14 cellular contexts compared by ENCODE assay signal in the genomic region with DNA sequence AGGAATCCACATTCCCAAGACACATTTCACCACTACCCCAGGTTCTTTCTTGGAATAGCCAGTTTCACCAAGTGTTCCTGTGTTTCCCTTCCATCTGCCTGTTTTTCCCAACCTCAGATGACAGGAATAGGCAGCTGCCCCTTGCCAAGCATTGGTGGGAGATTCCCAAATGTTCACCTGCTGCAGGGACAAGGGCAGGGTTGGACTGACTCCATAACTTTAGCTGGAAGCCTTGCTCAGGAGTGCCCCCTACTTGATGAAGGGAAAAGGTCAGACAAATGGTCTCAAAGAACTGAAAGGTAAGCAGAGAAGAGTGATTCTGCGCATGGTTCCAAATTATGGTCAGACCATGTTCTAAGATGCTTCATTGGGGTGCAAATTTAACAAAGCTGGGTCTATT. TPM values are rescaled to one million over a fixed set of nuclear protein-coding genes. Genes with fewer than 3 reads are reported as not detected.
A peak's percentile ranks its signal among the peaks of the same experiment; 100 is the strongest.
DNase-seq lines count a peak whose midpoint lies in the region; ATAC-seq, FAIRE-seq and TF ChIP-seq lines count a peak whose summit lies in the region.
"Had no signal": no experiment of that assay in that cellular context is flagged by ENCODE, and none has a peak within 500 bp of the region (broad histone marks: within the 10 kb centered on the region; RNA-seq: fewer than 3 reads in every experiment).

No MANE protein-coding gene starts in this region.

- TF ChIP-seq RAD21 in GM12878 (IDR thresholded peaks at IDR 0.05; ENCODE audit: insufficient read depth, low read depth, low read length) = no peak

- in situ Hi-C loops in GM12878 (cut with MboI) = no loop called here

- H3K79me2 ChIP-seq in GM12878 (ENCODE audit: control insufficient read depth, insufficient read depth, low read length) = no peaks in the 10 kb centered on the region

- H3K9me3 ChIP-seq in GM12878 (replicated peaks; ENCODE audit: control insufficient read depth, insufficient read depth, low read length) = no peaks in the 10 kb centered on the region

- no TSS peak for BruUV-seq in GM12878 (replicated peaks; lab: Mats Ljungman, UMichigan)

- intact Hi-C loops in GM12878 (cut with micrococcal nuclease; ENCODE audit: unreplicated experiment) = no loop called here

- SMC1A ChIA-PET in GM12878 (lab: Charles Lee; ENCODE audit: uncharacterized antibody, unreplicated experiment) = interaction anchor here (1.5 kb wide), 1 partner anchor 61 kb away, joined by 4 read pairs; no protein-coding TSS in a partner anchor

- ATAC-seq in GM12878 = no peak

- H3K4me3 ChIP-seq in GM12878 = no peak overlapping the region
- no peak overlapping the region for H3K4me3 ChIP-seq in coronary artery

- no peak for TF ChIP-seq EP300 in GM12878 (IDR thresholded peaks at IDR 0.05; ENCODE audit: borderline replicate concordance in 1 of 2, control insufficient read depth in 1 of 2, low read depth in 2 of 2, low read length in 2 of 2)

- 100% methylated on average over 1 of the region's 1 CpG for WGBS in GM12878 (ENCODE audit: insufficient coverage, insufficient replicate concordance, low lambda C conversion rate, missing lambda C conversion rate)

- no peak overlapping the region for H3K27ac ChIP-seq in GM12878 (ENCODE audit: control insufficient read depth, insufficient read depth)
- no peak overlapping the region for H3K27ac ChIP-seq in coronary artery

- no peak for FAIRE-seq in GM12878 (lab: Jason Lieb, UNC)
- FAIRE-seq: endometrium had no signal

- POLR2A ChIA-PET in GM12878 (lab: Charles Lee) = interaction anchor here (0.6 kb wide), 1 partner anchor 673 kb away, joined by 3 read pairs; no protein-coding TSS in a partner anchor

- TF ChIP-seq CTCF in AG09319 (IDR thresholded peaks at IDR 0.05; ENCODE audit: low read depth, low read length) (peak; percentile 27), GM12878 (IDR thresholded peaks at IDR 0.05 in 2 of 3, conservative IDR thresholded peaks at IDR 0.05 in 1 of 3; ENCODE audit: control insufficient read depth in 2 of 3, extremely low read depth in 1 of 3, insufficient read depth in 1 of 3, low read depth in 3 of 3, low read length in 3 of 3) (peak in 2 of 3 experiments; percentile 20 to 25; a peak in 3 of 6 replicates), coronary artery (IDR thresholded peaks at IDR 0.05) (no peak)

- no peaks in the 10 kb centered on the region for H4K20me1 ChIP-seq in GM12878 (ENCODE audit: control insufficient read depth, insufficient read depth)

- H3K27me3 ChIP-seq in GM12878 (replicated peaks in 1 of 2; ENCODE audit: control insufficient read depth in 2 of 2, insufficient read depth in 2 of 2, low read length in 1 of 2) = no peaks in the 10 kb centered on the region

- RAD21 ChIA-PET in GM12878 (lab: Charles Lee; ENCODE audit: unreplicated experiment) = no interaction called here

- H3K4me2 ChIP-seq in GM12878 (ENCODE audit: control insufficient read depth, insufficient read depth) = no peak overlapping the region

- no peak overlapping the region for H3K9ac ChIP-seq in GM12878 (ENCODE audit: control insufficient read depth, insufficient read depth, low read length)

- no peaks in the 10 kb centered on the region for H3K36me3 ChIP-seq in GM12878 (ENCODE audit: control insufficient read depth in 2 of 2, insufficient read depth in 2 of 2, low read length in 1 of 2)

- TF ChIP-seq POLR2A in GM12878 (IDR thresholded peaks at IDR 0.05; ENCODE audit: low read depth, low read length) = no peak

- H3K4me1 ChIP-seq in GM12878 (ENCODE audit: control insufficient read depth, insufficient read depth, low read length) = no peaks in the 10 kb centered on the region

- DNase-seq in AG09319 (ENCODE audit: extremely low read depth, low read depth) (no peak), H4 (ENCODE audit: low spot score) (peak; percentile 12), GM12878 (ENCODE audit: low read depth, low spot score) (no peak), left kidney (ENCODE audit: low read depth, low spot score) (peak; percentile 41), germinal center (ENCODE audit: low spot score) (no peak), cortex of kidney (lab: John Stamatoyannopoulos, UW) (no peak), coronary artery (ENCODE audit: low spot score) (no peak), OCI-M2 (lab: John Stamatoyannopoulos, UW; ENCODE audit: unreplicated experiment) (no peak)
- DNase-seq: activated T-cell treated with anti-CD3 and anti-CD28 coated beads for 4 hours; DMS153; NCI-H1048; stimulated activated CD4-positive, alpha-beta T cell treated with anti-CD3 and anti-CD28 coated beads, Interleukin-12 subunit alpha, Interleukin-12 subunit beta, amount 100 ng/mL, for 4 hours had no signal

- CTCF ChIA-PET in GM12878 (lab: Yijun Ruan, JAX) = interaction anchor here (0.9 to 1.7 kb wide), 2 partner anchors 12 to 580 kb away, joined by 3 read pairs; no protein-coding TSS in a partner anchor

- H2AFZ ChIP-seq in GM12878 (ENCODE audit: control insufficient read depth, low read depth, low read length) = no peak overlapping the region

TF ChIP-seq in GM12878, 131 proteins besides CTCF, POLR2A, EP300 and RAD21 (continues in another document):
- TF ChIP-seq BHLHE40 (IDR thresholded peaks at IDR 0.05; ENCODE audit: borderline replicate concordance in 1 of 2, low read depth in 2 of 2, low read length in 1 of 2) (no peak), GATAD2B (conservative IDR thresholded peaks at IDR 0.05; ENCODE audit: low read depth) (no peak), ZNF217 (IDR thresholded peaks at IDR 0.05) (no peak), SRF (IDR thresholded peaks at IDR 0.05; ENCODE audit: low read depth in 2 of 2, low read length in 2 of 2) (no peak), HDAC6 (IDR thresholded peaks at IDR 0.05; ENCODE audit: unreplicated experiment) (no peak), TCF3 (IDR thresholded peaks at IDR 0.05; ENCODE audit: borderline replicate concordance, insufficient read depth, low read depth, low read length) (no peak)
- TF ChIP-seq, protein P1, sequence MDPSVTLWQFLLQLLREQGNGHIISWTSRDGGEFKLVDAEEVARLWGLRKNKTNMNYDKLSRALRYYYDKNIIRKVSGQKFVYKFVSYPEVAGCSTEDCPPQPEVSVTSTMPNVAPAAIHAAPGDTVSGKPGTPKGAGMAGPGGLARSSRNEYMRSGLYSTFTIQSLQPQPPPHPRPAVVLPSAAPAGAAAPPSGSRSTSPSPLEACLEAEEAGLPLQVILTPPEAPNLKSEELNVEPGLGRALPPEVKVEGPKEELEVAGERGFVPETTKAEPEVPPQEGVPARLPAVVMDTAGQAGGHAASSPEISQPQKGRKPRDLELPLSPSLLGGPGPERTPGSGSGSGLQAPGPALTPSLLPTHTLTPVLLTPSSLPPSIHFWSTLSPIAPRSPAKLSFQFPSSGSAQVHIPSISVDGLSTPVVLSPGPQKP (IDR thresholded peaks at IDR 0.05; ENCODE audit: low read depth, low read length) = no peak
- TF ChIP-seq, protein P2, sequence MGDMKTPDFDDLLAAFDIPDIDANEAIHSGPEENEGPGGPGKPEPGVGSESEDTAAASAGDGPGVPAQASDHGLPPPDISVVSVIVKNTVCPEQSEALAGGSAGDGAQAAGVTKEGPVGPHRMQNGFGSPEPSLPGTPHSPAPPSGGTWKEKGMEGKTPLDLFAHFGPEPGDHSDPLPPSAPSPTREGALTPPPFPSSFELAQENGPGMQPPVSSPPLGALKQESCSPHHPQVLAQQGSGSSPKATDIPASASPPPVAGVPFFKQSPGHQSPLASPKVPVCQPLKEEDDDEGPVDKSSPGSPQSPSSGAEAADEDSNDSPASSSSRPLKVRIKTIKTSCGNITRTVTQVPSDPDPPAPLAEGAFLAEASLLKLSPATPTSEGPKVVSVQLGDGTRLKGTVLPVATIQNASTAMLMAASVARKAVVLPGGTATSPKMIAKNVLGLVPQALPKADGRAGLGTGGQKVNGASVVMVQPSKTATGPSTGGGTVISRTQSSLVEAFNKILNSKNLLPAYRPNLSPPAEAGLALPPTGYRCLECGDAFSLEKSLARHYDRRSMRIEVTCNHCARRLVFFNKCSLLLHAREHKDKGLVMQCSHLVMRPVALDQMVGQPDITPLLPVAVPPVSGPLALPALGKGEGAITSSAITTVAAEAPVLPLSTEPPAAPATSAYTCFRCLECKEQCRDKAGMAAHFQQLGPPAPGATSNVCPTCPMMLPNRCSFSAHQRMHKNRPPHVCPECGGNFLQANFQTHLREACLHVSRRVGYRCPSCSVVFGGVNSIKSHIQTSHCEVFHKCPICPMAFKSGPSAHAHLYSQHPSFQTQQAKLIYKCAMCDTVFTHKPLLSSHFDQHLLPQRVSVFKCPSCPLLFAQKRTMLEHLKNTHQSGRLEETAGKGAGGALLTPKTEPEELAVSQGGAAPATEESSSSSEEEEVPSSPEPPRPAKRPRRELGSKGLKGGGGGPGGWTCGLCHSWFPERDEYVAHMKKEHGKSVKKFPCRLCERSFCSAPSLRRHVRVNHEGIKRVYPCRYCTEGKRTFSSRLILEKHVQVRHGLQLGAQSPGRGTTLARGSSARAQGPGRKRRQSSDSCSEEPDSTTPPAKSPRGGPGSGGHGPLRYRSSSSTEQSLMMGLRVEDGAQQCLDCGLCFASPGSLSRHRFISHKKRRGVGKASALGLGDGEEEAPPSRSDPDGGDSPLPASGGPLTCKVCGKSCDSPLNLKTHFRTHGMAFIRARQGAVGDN (IDR thresholded peaks at IDR 0.05) = no peak

RNA-seq across cellular contexts. Expression of a gene that starts 45.1 kb away (rescaled TPM):
- total RNA-seq in H4 (2014; rRNA removed; shearing (Covaris generic)) = not detected in 2 replicates
- not detected in 2 replicates for total RNA-seq in GM12878 (2013; cell fraction: nucleolus; rRNA removed)
- total RNA-seq in GM12878 (2014; rRNA removed) (not detected in 2 replicates), GM12878 (2014; rRNA removed; fragmentation: Illumina TruSeq; extraction: Trizol) (not detected in 2 replicates), GM12878 (2021) (not detected in 2 replicates)
- polyA plus RNA-seq in GM12878 (2011; ENCODE audit: low read depth) = not detected
- polyA plus RNA-seq in GM12878 (2011; rRNA removed) (not detected in 2 replicates), GM12878 (2014; fragmentation: Illumina TruSeq; extraction: Trizol) (not detected in 2 replicates), GM12878 (2014; fragmentation: Nextera tagmentation; extraction: Ambion mirVana) (not detected), GM12878 (2014; rRNA removed) (not detected in 2 replicates), GM12878 (2016; fragmentation: Nextera tagmentation; extraction: Ambion mirVana) (not detected)
- polyA plus RNA-seq in GM12878 (2011; cell fraction: cytosol; rRNA removed) = not detected in 2 replicates
- not detected in 2 replicates for polyA plus RNA-seq in GM12878 (2011; cell fraction: nucleus; rRNA removed)
- polyA plus RNA-seq in GM12878 (2012) = not detected in 2 replicates
- not detected in 2 replicates for polyA minus RNA-seq in GM12878 (2011; rRNA and poly(A)+ RNA removed)
- not detected in 2 replicates for polyA minus RNA-seq in GM12878 (2011; cell fraction: cytosol; rRNA and poly(A)+ RNA removed)
- polyA minus RNA-seq in GM12878 (2011; cell fraction: nucleus; rRNA and poly(A)+ RNA removed) = not detected in 2 replicates
- total RNA-seq: subcutaneous adipose tissue had no signal

Comparison
In these comparisons a context has a peak if more than half of its experiments do, and no peak if none do; other contexts are left out.
1. DNase-seq: peak in H4 (single experiment) and left kidney (single experiment); none in AG09319 (single experiment), GM12878 (single experiment), germinal center (single experiment), cortex of kidney (single experiment), coronary artery (single experiment) and OCI-M2 (single experiment).